In genomic region chr9:69200071-69200470, GRCh38 we compare ENCODE assay signal across 1 cellular context.
TF ChIP-seq lines count a peak whose summit lies in the region.

No MANE protein-coding gene starts in this region.

TF ChIP-seq in SK-N-SH treated with all-trans-retinoic acid at 6 μM for 48 hours, 23 proteins besides CTCF, POLR2A, EP300 and RAD21 (continued from another document):
- TF ChIP-seq SNAI2 (CRISPR knock-in tag; IDR thresholded peaks at IDR 0.05) (no peak), CREB5 (CRISPR knock-in tag; IDR thresholded peaks at IDR 0.05; ENCODE audit: low read depth) (no peak), ESRRG (CRISPR knock-in tag; IDR thresholded peaks at IDR 0.05) (no peak), ZNF8 (CRISPR knock-in tag; IDR thresholded peaks at IDR 0.05) (no peak), TOX (CRISPR knock-in tag; IDR thresholded peaks at IDR 0.05; ENCODE audit: borderline replicate concordance) (no peak), ISL1 (CRISPR knock-in tag; IDR thresholded peaks at IDR 0.05) (no peak), TCF4 (CRISPR knock-in tag; IDR thresholded peaks at IDR 0.05; ENCODE audit: borderline replicate concordance) (no peak), CSDC2 (CRISPR knock-in tag; IDR thresholded peaks at IDR 0.05) (no peak), ARNTL (CRISPR knock-in tag; IDR thresholded peaks at IDR 0.05; ENCODE audit: borderline replicate concordance, low read depth) (no peak), PATZ1 (CRISPR knock-in tag; IDR thresholded peaks at IDR 0.05; ENCODE audit: borderline replicate concordance) (no peak), ZNF70 (CRISPR knock-in tag; IDR thresholded peaks at IDR 0.05) (no peak), ZFP30 (CRISPR knock-in tag; IDR thresholded peaks at IDR 0.05) (no peak)
TF ChIP-seq in SK-N-SH treated with all-trans-retinoic acid at 6 μM for 48 hours: peak in this region for 0.
